ENCODE assay signal across 11 cellular contexts in the genomic region with DNA sequence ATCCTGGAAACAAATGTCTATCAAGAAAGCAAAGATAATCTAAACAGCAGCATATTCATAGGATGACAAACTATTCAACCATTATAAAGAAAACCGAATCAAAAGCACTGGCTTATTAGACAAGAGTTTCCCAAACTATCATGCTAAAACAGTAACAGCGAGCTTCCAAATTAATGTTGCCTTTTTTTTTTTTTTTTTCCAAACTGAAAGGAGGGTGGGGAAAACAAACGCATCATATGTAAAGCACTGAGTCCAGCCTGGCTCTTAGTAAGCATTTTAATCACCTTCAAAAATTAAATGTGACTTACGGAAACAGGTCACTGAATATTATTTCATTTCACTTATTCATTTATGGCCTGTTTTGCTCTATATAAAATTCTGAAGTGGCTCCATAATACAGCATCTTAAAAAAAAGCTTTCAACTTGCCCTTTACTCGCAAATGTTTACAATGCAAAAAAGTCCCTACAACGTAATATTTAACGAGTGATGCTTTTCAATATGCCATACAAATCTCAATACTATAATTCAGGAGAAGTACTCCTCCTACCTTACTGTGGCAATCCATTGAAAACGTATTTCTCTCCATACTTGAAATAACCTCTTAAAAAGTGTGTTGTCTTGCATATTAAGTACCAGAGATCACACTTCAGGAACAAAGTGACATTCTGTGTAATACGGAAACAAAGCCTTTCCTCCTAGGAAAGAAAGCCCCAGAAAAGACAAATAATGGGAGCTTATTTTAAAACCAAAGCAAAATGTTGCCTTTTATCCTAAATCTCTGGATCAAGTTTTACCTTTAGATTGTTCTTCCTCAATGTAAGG. TPM values are rescaled to one million over a fixed set of nuclear protein-coding genes. Genes with fewer than 3 reads are reported as not detected.
DNase-seq lines count a peak whose midpoint lies in the region; ATAC-seq and TF ChIP-seq lines count a peak whose summit lies in the region.
"Had no signal": no experiment of that assay in that cellular context is flagged by ENCODE, and none has a peak within 500 bp of the region (broad histone marks: within the 10 kb centered on the region; RNA-seq: fewer than 3 reads in every experiment).

No MANE protein-coding gene starts in this region.

- H3K27me3 Mint-ChIP-seq in nephron progenitor cell (ENCODE audit: low read depth, poor library complexity), result peaks cover 13% of the 10 kb centered on the region

- no peak for DNase-seq in left ventricle myocardium inferior
- no peak for DNase-seq in Right ventricle myocardium inferior (ENCODE audit: missing footprints)
- peak; percentile 23 for DNase-seq in epithelial cell of esophagus (ENCODE audit: low read depth)
- DNase-seq in nephron progenitor cell, result no peak
- DNase-seq in vagina (ENCODE audit: extremely low spot score in 2 of 2), result no peak
- DNase-seq: activated naive CD4-positive, alpha-beta T cell treated with Interleukin-2 at 50 U/mL for 16 hours; NCI-H187 treated with DMSO at 0.1 percent for 48 hours had no signal

- H3K27ac ChIP-seq in left ventricle myocardium inferior (replicated peaks) (peak overlapping the region; percentile 99), vagina (peak overlapping the region; percentile 95)

- peaks cover 28% of the 10 kb centered on the region for H3K36me3 Mint-ChIP-seq in nephron progenitor cell (ENCODE audit: low read depth)

- peaks cover 40% of the 10 kb centered on the region for H3K4me1 Mint-ChIP-seq in nephron progenitor cell

- peak overlapping the region; percentile 93 for H3K4me3 Mint-ChIP-seq in nephron progenitor cell
- H3K4me3 Mint-ChIP-seq: T-helper 1 cell treated with Interleukin-12 subunit alpha and Interleukin-12 subunit beta and Interleukin-4 antibody, amounts not matched to agents 30 μg/mL and 1 μg/mL, for 36 hours had no signal

- H3K27ac Mint-ChIP-seq in nephron progenitor cell, result no peak overlapping the region
- H3K27ac Mint-ChIP-seq: T-helper 1 cell treated with Interleukin-12 subunit alpha and Interleukin-12 subunit beta and Interleukin-4 antibody, amounts not matched to agents 30 μg/mL and 1 μg/mL, for 36 hours had no signal

- H3K9me3 ChIP-seq in left ventricle myocardium inferior (replicated peaks) (no peaks in the 10 kb centered on the region), vagina (no peaks in the 10 kb centered on the region)

- TF ChIP-seq CTCF in left ventricle myocardium inferior (IDR thresholded peaks at IDR 0.05; ENCODE audit: borderline replicate concordance) (no peak), epithelial cell of esophagus (IDR thresholded peaks at IDR 0.05; ENCODE audit: insufficient read depth, low read depth, low read length, missing control alignments) (no peak), nephron progenitor cell (IDR thresholded peaks at IDR 0.05) (no peak), vagina (IDR thresholded peaks at IDR 0.05) (no peak)

- TF ChIP-seq POLR2A in vagina (IDR thresholded peaks at IDR 0.05), result no peak

- H3K36me3 ChIP-seq in left ventricle myocardium inferior, result no peaks in the 10 kb centered on the region
- H3K36me3 ChIP-seq in vagina, result no peaks in the 10 kb centered on the region

- intact Hi-C loops in left ventricle myocardium inferior (cut with micrococcal nuclease), result loop anchor here (5.0 to 10.0 kb wide), 2 partner anchors 65 to 107 kb away; no protein-coding TSS in a partner anchor
- intact Hi-C loops in Right ventricle myocardium inferior (cut with DNase I), result loop anchor here (2.0 kb wide), 1 partner anchor 15 kb away; no protein-coding TSS in a partner anchor
- intact Hi-C loops in vagina (cut with DNase I), result loop anchor here (5.0 kb wide), 1 partner anchor 68 kb away; no protein-coding TSS in a partner anchor

- H3K9me3 Mint-ChIP-seq in nephron progenitor cell, result peaks cover 22% of the 10 kb centered on the region

- H3K4me1 ChIP-seq in left ventricle myocardium inferior (peaks cover 69% of the 10 kb centered on the region), vagina (peaks cover 47% of the 10 kb centered on the region)

- ATAC-seq in Right ventricle myocardium inferior, result no peak
- ATAC-seq in activated CD4-positive, CD25-positive, alpha-beta regulatory T cell treated with anti-CD3 and anti-CD28 coated beads, Interleukin-2, amount 50 U/mL, for 24 hours, result no peak
- ATAC-seq in GM21825 (IDR thresholded peaks at IDR 0.05; ENCODE audit: unreplicated experiment), result no peak
- ATAC-seq in GM18517 (IDR thresholded peaks at IDR 0.05; ENCODE audit: unreplicated experiment), result no peak

- peak overlapping the region; percentile 78 for H3K4me3 ChIP-seq in left ventricle myocardium inferior
- peak overlapping the region; percentile 73 for H3K4me3 ChIP-seq in epithelial cell of esophagus (ENCODE audit: low read length)
- H3K4me3 ChIP-seq in vagina, result peak overlapping the region; percentile 74 to 89

- H3K27me3 ChIP-seq in left ventricle myocardium inferior (ENCODE audit: low read depth) (no peaks in the 10 kb centered on the region), vagina (no peaks in the 10 kb centered on the region)

RNA-seq across cellular contexts. Expression of a gene that starts 2.1 kb away (rescaled TPM):
- total RNA-seq in left ventricle myocardium inferior (108 TPM), Right ventricle myocardium inferior (111 TPM), vagina (110 TPM)
